In genomic region chr9:137316012-137316981, GRCh38 we compare ENCODE assay signal across 8 cellular contexts. TPM values are rescaled to one million over a fixed set of nuclear protein-coding genes. Genes with fewer than 3 reads are reported as not detected.
A peak's percentile ranks its signal among the peaks of the same experiment; 100 is the strongest.
DNase-seq lines count a peak whose midpoint lies in the region; ATAC-seq and TF ChIP-seq lines count a peak whose summit lies in the region.
"Had no signal": no experiment of that assay in that cellular context is flagged by ENCODE, and none has a peak within 500 bp of the region (broad histone marks: within the 10 kb centered on the region; RNA-seq: fewer than 3 reads in every experiment).

No MANE protein-coding gene starts in this region.

- in situ Hi-C loops in T47D (cut with HindIII; ENCODE audit: low pct_unique_long_range_greater_than_20kb, low sequenced_read_pairs), result no loop called here

- TF ChIP-seq CTCF in MM.1S (IDR thresholded peaks at IDR 0.05; ENCODE audit: low read length), result no peak

- H3K9me2 ChIP-seq in MM.1S (replicated peaks; ENCODE audit: insufficient read depth, low read length), result no peaks in the 10 kb centered on the region

- H3K4me2 ChIP-seq in MM.1S (ENCODE audit: low read depth, low read length), result peak overlapping the region; percentile 21; the same call in 1 of the 2 replicates

- H3K27ac ChIP-seq in MM.1S (ENCODE audit: low read length), result no peak overlapping the region

- DNase-seq in MM.1S (no peak), T47D (ENCODE audit: low read depth in 1 of 2, low spot score in 1 of 2) (peak; percentile 95 to 97), lung microvascular endothelial cell (ENCODE audit: low read depth in 2 of 2) (peak; percentile 83 to 84), amniotic stem cell (lab: John Stamatoyannopoulos, UW) (no peak), putamen (ENCODE audit: low spot score) (no peak)

- no peaks in the 10 kb centered on the region for H3K4me1 ChIP-seq in MM.1S (ENCODE audit: low read length)

- H3F3A ChIP-seq in MM.1S (ENCODE audit: insufficient read depth, low read length), result no peaks in the 10 kb centered on the region

- no peaks in the 10 kb centered on the region for H4K20me1 ChIP-seq in MM.1S (ENCODE audit: insufficient read depth, low read length)

- no peak overlapping the region for H3K9ac ChIP-seq in MM.1S (ENCODE audit: low read length)

- no peak overlapping the region for H2AFZ ChIP-seq in MM.1S (ENCODE audit: low read length)

- H3K4me3 ChIP-seq in GM08714 (ENCODE audit: low read length), result peak overlapping the region; percentile 12; the same call in 1 of the 2 replicates
- H3K4me3 ChIP-seq in MM.1S (ENCODE audit: low read length), result no peak overlapping the region
- H3K4me3 ChIP-seq: lung had no signal

- no peak for ATAC-seq in GM19397 (IDR thresholded peaks at IDR 0.05; ENCODE audit: unreplicated experiment)

- H3K27me3 ChIP-seq in MM.1S (replicated peaks; ENCODE audit: insufficient read depth, low read length), result peaks cover 77% of the 10 kb centered on the region

- H3K9me3 ChIP-seq in MM.1S (replicated peaks; ENCODE audit: insufficient read depth, low read length), result no peaks in the 10 kb centered on the region

- H3K79me2 ChIP-seq in MM.1S (ENCODE audit: low read length), result no peaks in the 10 kb centered on the region

- H3K36me3 ChIP-seq in MM.1S (replicated peaks; ENCODE audit: insufficient read depth, low read length), result no peaks in the 10 kb centered on the region

RNA-seq across cellular contexts. Expression of gene NRARP, which starts 14.2 kb away (rescaled TPM):
- total RNA-seq in lung microvascular endothelial cell, result 18.7 and 28.3 TPM in 2 replicates

RNA-seq across cellular contexts. Expression of gene TOR4A, which starts 38.8 kb away (rescaled TPM):
- 21.4 and 21.8 TPM in 2 replicates for total RNA-seq in lung microvascular endothelial cell

Comparison
In these comparisons a context has a peak if more than half of its experiments do, and no peak if none do; other contexts are left out.
1. DNase-seq: peak in T47D (2 of 2) and lung microvascular endothelial cell (2 of 2); none in MM.1S (single experiment), amniotic stem cell (single experiment) and putamen (single experiment).